In genomic region chr7:95316588-95316987, GRCh38 we compare ENCODE assay signal across 1 cellular context.
TF ChIP-seq lines count a peak whose summit lies in the region.

No MANE protein-coding gene starts in this region.

TF ChIP-seq in GM12878, 131 proteins besides CTCF, POLR2A, EP300 and RAD21 (continued from another document):
- TF ChIP-seq CBX3 (IDR thresholded peaks at IDR 0.05; ENCODE audit: borderline replicate concordance, low read depth): no peak
- no peak for TF ChIP-seq RELA (IDR thresholded peaks at IDR 0.05; ENCODE audit: borderline replicate concordance, partially characterized antibody)
- TF ChIP-seq BRCA1 (IDR thresholded peaks at IDR 0.05; ENCODE audit: low read depth, low read length): no peak
- TF ChIP-seq RELB (IDR thresholded peaks at IDR 0.05; ENCODE audit: low read depth): peak; percentile 19; the same call in 1 of the 2 replicates
- no peak for TF ChIP-seq ZNF274 (IDR thresholded peaks at IDR 0.05; ENCODE audit: insufficient read depth, insufficient read length)
- no peak for TF ChIP-seq MTA3 (IDR thresholded peaks at IDR 0.05; ENCODE audit: borderline replicate concordance, low read length)
- TF ChIP-seq FOXM1 (IDR thresholded peaks at IDR 0.05; ENCODE audit: low read depth, low read length): no peak
- no peak for TF ChIP-seq KDM1A (IDR thresholded peaks at IDR 0.05; ENCODE audit: borderline replicate concordance)
- TF ChIP-seq ETV6 (conservative IDR thresholded peaks at IDR 0.05 in 1 of 2, IDR thresholded peaks at IDR 0.05 in 1 of 2; ENCODE audit: borderline replicate concordance in 1 of 2, low read depth in 1 of 2): no peak
- no peak for TF ChIP-seq HCFC1 (IDR thresholded peaks at IDR 0.05; ENCODE audit: low read length)
- TF ChIP-seq, protein P1, sequence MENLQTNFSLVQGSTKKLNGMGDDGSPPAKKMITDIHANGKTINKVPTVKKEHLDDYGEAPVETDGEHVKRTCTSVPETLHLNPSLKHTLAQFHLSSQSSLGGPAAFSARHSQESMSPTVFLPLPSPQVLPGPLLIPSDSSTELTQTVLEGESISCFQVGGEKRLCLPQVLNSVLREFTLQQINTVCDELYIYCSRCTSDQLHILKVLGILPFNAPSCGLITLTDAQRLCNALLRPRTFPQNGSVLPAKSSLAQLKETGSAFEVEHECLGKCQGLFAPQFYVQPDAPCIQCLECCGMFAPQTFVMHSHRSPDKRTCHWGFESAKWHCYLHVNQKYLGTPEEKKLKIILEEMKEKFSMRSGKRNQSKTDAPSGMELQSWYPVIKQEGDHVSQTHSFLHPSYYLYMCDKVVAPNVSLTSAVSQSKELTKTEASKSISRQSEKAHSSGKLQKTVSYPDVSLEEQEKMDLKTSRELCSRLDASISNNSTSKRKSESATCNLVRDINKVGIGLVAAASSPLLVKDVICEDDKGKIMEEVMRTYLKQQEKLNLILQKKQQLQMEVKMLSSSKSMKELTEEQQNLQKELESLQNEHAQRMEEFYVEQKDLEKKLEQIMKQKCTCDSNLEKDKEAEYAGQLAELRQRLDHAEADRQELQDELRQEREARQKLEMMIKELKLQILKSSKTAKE (IDR thresholded peaks at IDR 0.05; ENCODE audit: low read depth, poor library complexity, severe bottlenecking): no peak
- no peak for TF ChIP-seq SMARCA5 (IDR thresholded peaks at IDR 0.05)
- no peak for TF ChIP-seq EGR1 (IDR thresholded peaks at IDR 0.05; ENCODE audit: borderline replicate concordance in 1 of 2, low read depth in 2 of 2, low read length in 2 of 2)
- peak; percentile 68 for TF ChIP-seq ZNF24 (IDR thresholded peaks at IDR 0.05)
- no peak for TF ChIP-seq EED (IDR thresholded peaks at IDR 0.05; ENCODE audit: low read depth)
- no peak for TF ChIP-seq RCOR1 (conservative IDR thresholded peaks at IDR 0.05; ENCODE audit: low read depth, low read length)
- no peak for TF ChIP-seq ZBTB11 (CRISPR knock-in tag; IDR thresholded peaks at IDR 0.05)
- TF ChIP-seq, protein P2, sequence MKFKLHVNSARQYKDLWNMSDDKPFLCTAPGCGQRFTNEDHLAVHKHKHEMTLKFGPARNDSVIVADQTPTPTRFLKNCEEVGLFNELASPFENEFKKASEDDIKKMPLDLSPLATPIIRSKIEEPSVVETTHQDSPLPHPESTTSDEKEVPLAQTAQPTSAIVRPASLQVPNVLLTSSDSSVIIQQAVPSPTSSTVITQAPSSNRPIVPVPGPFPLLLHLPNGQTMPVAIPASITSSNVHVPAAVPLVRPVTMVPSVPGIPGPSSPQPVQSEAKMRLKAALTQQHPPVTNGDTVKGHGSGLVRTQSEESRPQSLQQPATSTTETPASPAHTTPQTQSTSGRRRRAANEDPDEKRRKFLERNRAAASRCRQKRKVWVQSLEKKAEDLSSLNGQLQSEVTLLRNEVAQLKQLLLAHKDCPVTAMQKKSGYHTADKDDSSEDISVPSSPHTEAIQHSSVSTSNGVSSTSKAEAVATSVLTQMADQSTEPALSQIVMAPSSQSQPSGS (IDR thresholded peaks at IDR 0.05; ENCODE audit: low read length): no peak
- TF ChIP-seq IKZF1 (conservative IDR thresholded peaks at IDR 0.05): peak; percentile 45; the same call in 1 of the 2 replicates
- no peak for TF ChIP-seq HDGF (IDR thresholded peaks at IDR 0.05)
- peak; percentile 81 for TF ChIP-seq MTA2 (IDR thresholded peaks at IDR 0.05; ENCODE audit: low read depth)
- TF ChIP-seq ZSCAN29 (IDR thresholded peaks at IDR 0.05): no peak
- no peak for TF ChIP-seq RBBP5 (conservative IDR thresholded peaks at IDR 0.05)
- TF ChIP-seq BHLHE40 (IDR thresholded peaks at IDR 0.05; ENCODE audit: borderline replicate concordance in 1 of 2, low read depth in 2 of 2, low read length in 1 of 2): no peak
- no peak for TF ChIP-seq ZNF207 (IDR thresholded peaks at IDR 0.05; ENCODE audit: borderline replicate concordance)
- no peak for TF ChIP-seq CHD2 (IDR thresholded peaks at IDR 0.05; ENCODE audit: borderline replicate concordance, low read depth, low read length)
- TF ChIP-seq CREM (IDR thresholded peaks at IDR 0.05; ENCODE audit: low read depth): no peak
- no peak for TF ChIP-seq POLR2AphosphoS5 (IDR thresholded peaks at IDR 0.05; ENCODE audit: low read length)
- peak; percentile 73 to 74; a peak in 2 of 4 replicates for TF ChIP-seq IKZF2 (IDR thresholded peaks at IDR 0.05)
- 0 out of 2 replicates have a peak, but pooled peaks have one; percentile 24 for TF ChIP-seq ATF7 (IDR thresholded peaks at IDR 0.05; ENCODE audit: low read depth)
- no peak for TF ChIP-seq SREBF1 (IDR thresholded peaks at IDR 0.05; ENCODE audit: low read length)
- TF ChIP-seq, protein P3, sequence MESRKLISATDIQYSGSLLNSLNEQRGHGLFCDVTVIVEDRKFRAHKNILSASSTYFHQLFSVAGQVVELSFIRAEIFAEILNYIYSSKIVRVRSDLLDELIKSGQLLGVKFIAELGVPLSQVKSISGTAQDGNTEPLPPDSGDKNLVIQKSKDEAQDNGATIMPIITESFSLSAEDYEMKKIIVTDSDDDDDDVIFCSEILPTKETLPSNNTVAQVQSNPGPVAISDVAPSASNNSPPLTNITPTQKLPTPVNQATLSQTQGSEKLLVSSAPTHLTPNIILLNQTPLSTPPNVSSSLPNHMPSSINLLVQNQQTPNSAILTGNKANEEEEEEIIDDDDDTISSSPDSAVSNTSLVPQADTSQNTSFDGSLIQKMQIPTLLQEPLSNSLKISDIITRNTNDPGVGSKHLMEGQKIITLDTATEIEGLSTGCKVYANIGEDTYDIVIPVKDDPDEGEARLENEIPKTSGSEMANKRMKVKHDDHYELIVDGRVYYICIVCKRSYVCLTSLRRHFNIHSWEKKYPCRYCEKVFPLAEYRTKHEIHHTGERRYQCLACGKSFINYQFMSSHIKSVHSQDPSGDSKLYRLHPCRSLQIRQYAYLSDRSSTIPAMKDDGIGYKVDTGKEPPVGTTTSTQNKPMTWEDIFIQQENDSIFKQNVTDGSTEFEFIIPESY (IDR thresholded peaks at IDR 0.05): no peak
- no peak for TF ChIP-seq SUPT20H (IDR thresholded peaks at IDR 0.05; ENCODE audit: borderline replicate concordance, control insufficient read depth, low read depth, low read length)
